Comparison of ENCODE assay signal across 16 cellular contexts in genomic region chr1:70051926-70052325, GRCh38.
"Had no signal": no experiment of that assay in that cellular context is flagged by ENCODE, and none has a peak within 500 bp of the region (broad histone marks: within the 10 kb centered on the region; RNA-seq: fewer than 3 reads in every experiment).

No MANE protein-coding gene starts in this region.

- H3K36me3 ChIP-seq: MG63 had no signal

- H3K27ac ChIP-seq: HL-60, RWPE1 had no signal

- H3K4me3 ChIP-seq: MG63 had no signal

- H3K27me3 ChIP-seq: MG63 had no signal

- H3K9me3 ChIP-seq: MG63 had no signal

- DNase-seq: Karpas-422, KG1, MG63, NCI-H1092, NCI-H1436, NCI-H187, NCI-H2029, NCI-H2081 treated with DMSO at 0.1 percent for 48 hours, NCI-H2227 treated with DMSO at 0.1 percent for 48 hours, NCI-H446, NCI-H510A, NCI-H524 treated with DMSO at 0.1 percent for 48 hours, NCI-H774, SHP77 had no signal
